In the genomic region with DNA sequence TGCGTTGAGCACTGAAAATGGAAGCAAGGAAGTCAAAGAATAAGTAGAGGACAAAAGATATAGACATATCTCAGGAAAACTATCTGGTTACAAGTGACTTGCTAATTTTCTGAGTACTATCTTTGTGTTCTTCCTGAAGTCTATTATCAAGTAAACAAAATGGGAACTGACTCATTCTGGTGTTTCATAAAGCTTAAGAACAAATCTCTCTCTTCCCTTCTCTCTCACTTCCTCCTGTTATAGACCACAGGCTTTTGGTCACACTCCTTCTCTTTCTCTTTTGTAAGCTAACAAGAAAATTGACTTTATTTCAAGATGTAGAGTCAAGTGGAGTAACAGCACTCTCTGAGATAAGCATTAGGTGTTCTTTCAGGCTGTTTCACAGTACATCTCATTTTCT, we compare ENCODE assay signal across 10 cellular contexts.
DNase-seq lines count a peak whose midpoint lies in the region; ATAC-seq, FAIRE-seq and TF ChIP-seq lines count a peak whose summit lies in the region.
"Had no signal": no experiment of that assay in that cellular context is flagged by ENCODE, and none has a peak within 500 bp of the region (broad histone marks: within the 10 kb centered on the region; RNA-seq: fewer than 3 reads in every experiment).

No MANE protein-coding gene starts in this region.

- TF ChIP-seq EP300 in GM12878 (IDR thresholded peaks at IDR 0.05; ENCODE audit: borderline replicate concordance in 1 of 2, control insufficient read depth in 1 of 2, low read depth in 2 of 2, low read length in 2 of 2) = peak; percentile 13 to 73; a peak in 1 of 4 replicates

- H3K36me3 ChIP-seq in GM12878 (ENCODE audit: control insufficient read depth in 2 of 2, insufficient read depth in 2 of 2, low read length in 1 of 2) (no peaks in the 10 kb centered on the region), mesendoderm (ENCODE audit: control insufficient read depth, insufficient read depth, low read length) (no peaks in the 10 kb centered on the region)
- H3K36me3 ChIP-seq: lower lobe of right lung had no signal

- no peak overlapping the region for H2BK120ac ChIP-seq in mesendoderm (ENCODE audit: low read depth, low read length)

- SMC1A ChIA-PET in GM12878 (lab: Charles Lee; ENCODE audit: uncharacterized antibody, unreplicated experiment) = interaction anchor here (1.1 kb wide), 2 partner anchors 9 to 717 kb away, joined by 4 read pairs; no protein-coding TSS in a partner anchor

- H3K4ac ChIP-seq in mesendoderm (ENCODE audit: low read depth, low read length) = no peak overlapping the region

- H3K9ac ChIP-seq in GM12878 (ENCODE audit: control insufficient read depth, insufficient read depth, low read length) (no peak overlapping the region), mesendoderm (ENCODE audit: low read length) (no peak overlapping the region)

- no peak overlapping the region for H3K56ac ChIP-seq in mesendoderm (ENCODE audit: low read length)

- no peak overlapping the region for H4K5ac ChIP-seq in mesendoderm (ENCODE audit: low read length)

- POLR2A ChIA-PET in GM12878 (lab: Charles Lee) = interaction anchor here (0.6 kb wide), 1 partner anchor 537 kb away, joined by 3 read pairs; no protein-coding TSS in a partner anchor

- H3K27me3 ChIP-seq in GM12878 (replicated peaks in 1 of 2; ENCODE audit: control insufficient read depth in 2 of 2, insufficient read depth in 2 of 2, low read length in 1 of 2) = no peaks in the 10 kb centered on the region
- no peaks in the 10 kb centered on the region for H3K27me3 ChIP-seq in mesendoderm (ENCODE audit: insufficient read depth, low read length, poor library complexity)

- no peaks in the 10 kb centered on the region for H3K9me3 ChIP-seq in GM12878 (replicated peaks; ENCODE audit: control insufficient read depth, insufficient read depth, low read length)
- H3K9me3 ChIP-seq: lower lobe of right lung had no signal

- no peak overlapping the region for H2BK5ac ChIP-seq in mesendoderm (ENCODE audit: low read length)

- no TSS peak for BruUV-seq in GM12878 (replicated peaks; lab: Mats Ljungman, UMichigan)

- TF ChIP-seq POLR2A in GM12878 (IDR thresholded peaks at IDR 0.05; ENCODE audit: low read depth, low read length) = no peak

- H3K4me1 ChIP-seq in GM12878 (ENCODE audit: control insufficient read depth, insufficient read depth, low read length) (peaks cover 9% of the 10 kb centered on the region), mesendoderm (ENCODE audit: control insufficient read depth, low read depth, low read length) (no peaks in the 10 kb centered on the region)
- H3K4me1 ChIP-seq: lower lobe of right lung had no signal

- H2AFZ ChIP-seq in GM12878 (ENCODE audit: control insufficient read depth, low read depth, low read length) = no peak overlapping the region

- no peaks in the 10 kb centered on the region for H3K79me1 ChIP-seq in mesendoderm (ENCODE audit: low read length)

- H3K4me2 ChIP-seq in GM12878 (ENCODE audit: control insufficient read depth, insufficient read depth) (peak overlapping the region; percentile 31), mesendoderm (ENCODE audit: low read length) (no peak overlapping the region)

- no peak overlapping the region for H3K23ac ChIP-seq in mesendoderm (ENCODE audit: low read length)

- in situ Hi-C loops in GM13976 (cut with MboI; ENCODE audit: low sequenced_read_pairs, unreplicated experiment) (no loop called here), GM12878 (cut with MboI) (no loop called here)

- intact Hi-C loops in GM12878 (cut with micrococcal nuclease; ENCODE audit: unreplicated experiment) = no loop called here

- no peaks in the 10 kb centered on the region for H3K79me2 ChIP-seq in GM12878 (ENCODE audit: control insufficient read depth, insufficient read depth, low read length)
- no peaks in the 10 kb centered on the region for H3K79me2 ChIP-seq in mesendoderm (ENCODE audit: control insufficient read depth, insufficient read depth, low read length)

- TF ChIP-seq RAD21 in GM12878 (IDR thresholded peaks at IDR 0.05; ENCODE audit: insufficient read depth, low read depth, low read length) = no peak

- H3K4me3 ChIP-seq in GM12878 (no peak overlapping the region), mesendoderm (ENCODE audit: low read length) (no peak overlapping the region)
- H3K4me3 ChIP-seq: lower lobe of right lung had no signal

- no peaks in the 10 kb centered on the region for H4K20me1 ChIP-seq in GM12878 (ENCODE audit: control insufficient read depth, insufficient read depth)

- RAD21 ChIA-PET in GM12878 (lab: Charles Lee; ENCODE audit: unreplicated experiment) = no interaction called here

- CTCF ChIA-PET in GM12878 (lab: Yijun Ruan, JAX) = interaction anchor here (0.6 to 1.8 kb wide), 3 partner anchors 9 to 12 kb away, joined by 3 to 8 read pairs (median 4); no protein-coding TSS in a partner anchor

- H2BK15ac ChIP-seq in mesendoderm (replicated peaks; ENCODE audit: low read depth) = no peak overlapping the region

- no peak overlapping the region for H2AK5ac ChIP-seq in mesendoderm (ENCODE audit: low read length)

- H4K8ac ChIP-seq in mesendoderm (ENCODE audit: low read depth, low read length) = no peak overlapping the region

- WGBS in GM12878 (ENCODE audit: insufficient coverage, insufficient replicate concordance, low lambda C conversion rate, missing lambda C conversion rate) = 50% methylated on average over 1 of the region's 1 CpG
- WGBS in mesendoderm (ENCODE audit: extremely low coverage, insufficient coverage, low lambda C conversion rate) = no CpG with 5 or more reads among the region's 1 CpG

- DNase-seq in GM13976 (ENCODE audit: low spot score) (peak; percentile 13), GM12878 (ENCODE audit: low read depth, low spot score) (peak; percentile 32), mesendoderm (no peak), globus pallidus (ENCODE audit: low spot score) (no peak)
- no peak for DNase-seq in activated CD4-positive, alpha-beta T cell treated with anti-CD3 and anti-CD28 coated beads for 4 hours
- DNase-seq in stimulated activated CD4-positive, alpha-beta T cell treated with anti-CD3 and anti-CD28 coated beads, Interleukin-12 subunit alpha, Interleukin-12 subunit beta, amount 100 ng/mL, for 4 hours = no peak
- DNase-seq: KG1, lower lobe of right lung had no signal

- ATAC-seq in GM21529 (IDR thresholded peaks at IDR 0.05; ENCODE audit: unreplicated experiment) (peak; percentile 100), HG03378 (IDR thresholded peaks at IDR 0.05; ENCODE audit: unreplicated experiment) (peak; percentile 100), GM12878 (peak; percentile 96)
- ATAC-seq: lower lobe of right lung had no signal

- FAIRE-seq in GM12878 (lab: Jason Lieb, UNC) = peak; percentile 97

- no peak overlapping the region for H3K18ac ChIP-seq in mesendoderm (ENCODE audit: low read length)

- H3K27ac ChIP-seq in GM12878 (ENCODE audit: control insufficient read depth, insufficient read depth) (no peak overlapping the region), mesendoderm (ENCODE audit: low read depth, low read length) (no peak overlapping the region)
- H3K27ac ChIP-seq: lower lobe of right lung had no signal

- no peak for TF ChIP-seq CTCF in GM13976 (IDR thresholded peaks at IDR 0.05; ENCODE audit: borderline replicate concordance, control extremely low read depth, extremely low read depth, insufficient read depth, missing control alignments)
- TF ChIP-seq CTCF in GM12878 (IDR thresholded peaks at IDR 0.05 in 2 of 3, conservative IDR thresholded peaks at IDR 0.05 in 1 of 3; ENCODE audit: control insufficient read depth in 2 of 3, extremely low read depth in 1 of 3, insufficient read depth in 1 of 3, low read depth in 3 of 3, low read length in 3 of 3) = no peak

TF ChIP-seq in GM12878, 131 proteins besides CTCF, POLR2A, EP300 and RAD21 (continues in another document):
- TF ChIP-seq ASH2L (IDR thresholded peaks at IDR 0.05; ENCODE audit: borderline replicate concordance, low read depth) (no peak), FOS (IDR thresholded peaks at IDR 0.05; ENCODE audit: borderline replicate concordance, extremely low read depth, insufficient read length) (no peak), YY1 (IDR thresholded peaks at IDR 0.05; ENCODE audit: low read depth, low read length) (no peak), IRF5 (IDR thresholded peaks at IDR 0.05; ENCODE audit: borderline replicate concordance) (no peak), ATF7 (IDR thresholded peaks at IDR 0.05; ENCODE audit: low read depth) (peak; percentile 36; the same call in 1 of the 2 replicates), BRCA1 (IDR thresholded peaks at IDR 0.05; ENCODE audit: low read depth, low read length) (no peak), GABPA (IDR thresholded peaks at IDR 0.05; ENCODE audit: low read depth) (0 out of 2 replicates have a peak, but pooled peaks have one; percentile 35), HDAC2 (IDR thresholded peaks at IDR 0.05) (no peak), SMARCA5 (IDR thresholded peaks at IDR 0.05) (no peak), CHD4 (IDR thresholded peaks at IDR 0.05) (no peak), CREB1 (IDR thresholded peaks at IDR 0.05; ENCODE audit: low read depth) (no peak)

Comparison
In these comparisons a context has a peak if more than half of its experiments do, and no peak if none do; other contexts are left out.
1. DNase-seq: peak in GM13976 (single experiment) and GM12878 (single experiment); none in activated CD4-positive, alpha-beta T cell treated with anti-CD3 and anti-CD28 coated beads for 4 hours (0 of 2), stimulated activated CD4-positive, alpha-beta T cell treated with anti-CD3 and anti-CD28 coated beads, Interleukin-12 subunit alpha, Interleukin-12 subunit beta, amount 100 ng/mL, for 4 hours (single experiment), mesendoderm (single experiment) and globus pallidus (single experiment).
2. Peak in every context shown above with its lines, with median percentiles within 50 percentile points of each other: ATAC-seq.